In genomic region chr11:27174026-27174425, GRCh38 we compare ENCODE assay signal across 22 cellular contexts.
DNase-seq lines count a peak whose midpoint lies in the region; ATAC-seq, FAIRE-seq and TF ChIP-seq lines count a peak whose summit lies in the region.
"Had no signal": no experiment of that assay in that cellular context is flagged by ENCODE, and none has a peak within 500 bp of the region (broad histone marks: within the 10 kb centered on the region; RNA-seq: fewer than 3 reads in every experiment).

No MANE protein-coding gene starts in this region.

- peak overlapping the region; percentile 31 for H3K4me3 Mint-ChIP-seq in Caco-2 (ENCODE audit: unreplicated experiment)
- H3K4me3 Mint-ChIP-seq: activated naive CD8-positive, alpha-beta T cell treated with anti-CD3 and anti-CD28 coated beads for 36 hours; stimulated activated naive CD8-positive, alpha-beta T cell treated with anti-CD3 and anti-CD28 coated beads, Interleukin-15, amount 100 ng/mL, for 72 hours; T-helper 2 cell treated with Interferon-gamma antibody and Interleukin-4, amounts not matched to agents 5 μg/mL and 100 μg/mL, for 36 hours had no signal

- CTCF ChIA-PET in Caco-2 (lab: Charles Lee): interaction anchor here (0.6 to 1.1 kb wide), 3 partner anchors 10 to 1948 kb away, joined by 3 to 4 read pairs (median 3); no protein-coding TSS in a partner anchor
- CTCF ChIA-PET in HepG2 (lab: Yijun Ruan, JAX; ENCODE audit: low intra/inter-chr PET ratio, low total read pairs): no interaction called here
- CTCF ChIA-PET in OCI-LY7 (lab: Charles Lee; ENCODE audit: unreplicated experiment): no interaction called here

- BruUV-seq in Caco-2 (replicated peaks; lab: Mats Ljungman, UMichigan): no TSS peak
- no TSS peak for BruUV-seq in HepG2 (replicated peaks; lab: Mats Ljungman, UMichigan)
- no TSS peak for BruUV-seq in OCI-LY7 (replicated peaks; lab: Mats Ljungman, UMichigan)

- no peak for TF ChIP-seq RAD21 in HepG2 (CRISPR knock-in tag; IDR thresholded peaks at IDR 0.05)

- H3K79me2 ChIP-seq in HepG2 (ENCODE audit: insufficient read depth, low read length) (no peaks in the 10 kb centered on the region), OCI-LY7 (ENCODE audit: insufficient read depth, low read depth, low read length) (no peaks in the 10 kb centered on the region)

- TF ChIP-seq CTCF in 22Rv1 (IDR thresholded peaks at IDR 0.05): no peak
- TF ChIP-seq CTCF in Caco-2 (IDR thresholded peaks at IDR 0.05; ENCODE audit: insufficient read depth in 1 of 2, low read depth in 1 of 2, low read length in 1 of 2, severe bottlenecking in 1 of 2, unreplicated experiment in 1 of 2): no peak
- no peak for TF ChIP-seq CTCF in HepG2 (CRISPR knock-in tag; IDR thresholded peaks at IDR 0.05)
- TF ChIP-seq CTCF in OCI-LY7 (conservative IDR thresholded peaks at IDR 0.05; ENCODE audit: low read length): no peak

- H3K4me3 ChIP-seq in Caco-2 (ENCODE audit: low read depth, low read length) (no peak overlapping the region), HepG2 (replicated peaks in 1 of 3; ENCODE audit: insufficient read depth in 1 of 3, low read depth in 2 of 3, low read length in 3 of 3) (0 out of 6 replicates have a peak overlapping the region, but pooled peaks of 1 of the 3 experiments have one; percentile 1), OCI-LY7 (ENCODE audit: low read depth, low read length, poor library complexity, severe bottlenecking) (no peak overlapping the region)
- H3K4me3 ChIP-seq: body of pancreas, colonic mucosa, gastrocnemius medialis, GM12878, sigmoid colon, SK-N-MC had no signal

- H3K27me3 Mint-ChIP-seq in Caco-2 (ENCODE audit: insufficient read depth, unreplicated experiment): peaks cover 4% of the 10 kb centered on the region

- H3K4me1 ChIP-seq in Caco-2 (peaks cover 20% of the 10 kb centered on the region), HepG2 (ENCODE audit: insufficient read depth, low read length) (peaks cover 17% of the 10 kb centered on the region), OCI-LY7 (ENCODE audit: insufficient read depth, low read length, poor library complexity, severe bottlenecking) (no peaks in the 10 kb centered on the region)
- H3K4me1 ChIP-seq: colonic mucosa, gastrocnemius medialis, sigmoid colon had no signal

- no peaks in the 10 kb centered on the region for H3K36me3 Mint-ChIP-seq in Caco-2 (ENCODE audit: insufficient read depth, unreplicated experiment)
- H3K36me3 Mint-ChIP-seq: activated naive CD8-positive, alpha-beta T cell treated with anti-CD3 and anti-CD28 coated beads for 36 hours had no signal

- no peak overlapping the region for H2AFZ ChIP-seq in HepG2 (ENCODE audit: low read length)
- no peak overlapping the region for H2AFZ ChIP-seq in OCI-LY7 (ENCODE audit: low read length)

- H3K4me1 Mint-ChIP-seq in Caco-2 (ENCODE audit: low read depth, unreplicated experiment): peaks cover 25% of the 10 kb centered on the region
- H3K4me1 Mint-ChIP-seq: activated naive CD8-positive, alpha-beta T cell treated with anti-CD3 and anti-CD28 coated beads for 36 hours; stimulated activated naive CD8-positive, alpha-beta T cell treated with anti-CD3 and anti-CD28 coated beads, Interleukin-15, amount 100 ng/mL, for 72 hours had no signal

- TF ChIP-seq EP300 in HepG2 (IDR thresholded peaks at IDR 0.05; ENCODE audit: low read depth in 2 of 2, low read length in 2 of 2) (no peak), HepG2 (CRISPR knock-in tag; IDR thresholded peaks at IDR 0.05; ENCODE audit: borderline replicate concordance) (no peak)

- H3K27ac ChIP-seq in 22Rv1 (peak overlapping the region; percentile 52), HepG2 (ENCODE audit: extremely low read length, insufficient read depth, low read length) (no peak overlapping the region), OCI-LY7 (ENCODE audit: low read depth, low read length, poor library complexity, severe bottlenecking) (no peak overlapping the region)
- H3K27ac ChIP-seq: body of pancreas, colonic mucosa, gastrocnemius medialis, sigmoid colon, SK-N-MC had no signal

- H3K27me3 ChIP-seq in Caco-2 (replicated peaks; ENCODE audit: control insufficient read depth, insufficient read depth, low read length): no peaks in the 10 kb centered on the region
- H3K27me3 ChIP-seq in HepG2 (ENCODE audit: control insufficient read depth in 1 of 2, insufficient read depth in 2 of 2, low read length in 2 of 2): peaks cover 0 to 5% of the 10 kb centered on the region in 2 experiments; a peak in 2 of 5 replicates
- H3K27me3 ChIP-seq: body of pancreas, colonic mucosa, gastrocnemius medialis had no signal

- FAIRE-seq in HepG2 (lab: Jason Lieb, UNC): peak; percentile 58
- FAIRE-seq: GM12878, urothelium cell line had no signal

- H3K9ac ChIP-seq in HepG2 (ENCODE audit: insufficient read depth, low read depth, low read length): no peak overlapping the region

- H4K20me1 ChIP-seq in HepG2 (ENCODE audit: insufficient read depth, low read length) (no peaks in the 10 kb centered on the region), OCI-LY7 (ENCODE audit: insufficient read depth, low read length) (no peaks in the 10 kb centered on the region)

- H3K9me3 ChIP-seq in Caco-2 (no peaks in the 10 kb centered on the region; the same call in 1 of the 2 replicates), HepG2 (ENCODE audit: low read length) (no peaks in the 10 kb centered on the region), OCI-LY7 (ENCODE audit: low read length) (no peaks in the 10 kb centered on the region)
- H3K9me3 ChIP-seq: body of pancreas, colonic mucosa, gastrocnemius medialis, sigmoid colon had no signal

- ATAC-seq in HepG2 (peak; percentile 71), GM19467 (IDR thresholded peaks at IDR 0.05; ENCODE audit: unreplicated experiment) (no peak)
- ATAC-seq: body of pancreas; gastrocnemius medialis; GM12878; stimulated activated naive CD8-positive, alpha-beta T cell treated with anti-CD3 and anti-CD28 coated beads, Interleukin-15, amount 100 ng/mL, for 72 hours had no signal

- TF ChIP-seq POLR2A in HepG2 (IDR thresholded peaks at IDR 0.05; ENCODE audit: insufficient read depth in 1 of 2, low read depth in 2 of 2, low read length in 2 of 2): no peak

- no peaks in the 10 kb centered on the region for H3K36me3 ChIP-seq in Caco-2 (ENCODE audit: control insufficient read depth, insufficient read depth, low read length)
- no peaks in the 10 kb centered on the region for H3K36me3 ChIP-seq in HepG2 (replicated peaks in 1 of 2; ENCODE audit: control insufficient read depth in 1 of 2, insufficient read depth in 2 of 2, low read length in 2 of 2)
- H3K36me3 ChIP-seq in OCI-LY7 (ENCODE audit: insufficient read depth, low read length): no peaks in the 10 kb centered on the region
- H3K36me3 ChIP-seq: colonic mucosa, gastrocnemius medialis, sigmoid colon had no signal

- intact Hi-C loops in Caco-2 (cut with micrococcal nuclease; ENCODE audit: unreplicated experiment): loop anchor here (5.0 kb wide), 1 partner anchor 298 kb away; the partner anchor contains the start of gene LGR4
- intact Hi-C loops in HepG2 (cut with micrococcal nuclease; ENCODE audit: unreplicated experiment): no loop called here
- intact Hi-C loops in OCI-LY7 (cut with micrococcal nuclease; ENCODE audit: unreplicated experiment): no loop called here

- H3K9me3 Mint-ChIP-seq in Caco-2 (ENCODE audit: unreplicated experiment): no peaks in the 10 kb centered on the region
- H3K9me3 Mint-ChIP-seq: activated naive CD8-positive, alpha-beta T cell treated with anti-CD3 and anti-CD28 coated beads for 36 hours; stimulated activated naive CD8-positive, alpha-beta T cell treated with anti-CD3 and anti-CD28 coated beads, Interleukin-15, amount 100 ng/mL, for 72 hours; T-helper 2 cell treated with Interferon-gamma antibody and Interleukin-4, amounts not matched to agents 5 μg/mL and 100 μg/mL, for 36 hours had no signal

- 28% methylated on average over 5 of the region's 5 CpGs for WGBS in HepG2 (ENCODE audit: low lambda C conversion rate)

- H3K4me2 ChIP-seq in HepG2 (ENCODE audit: low read depth, low read length) (0 out of 2 replicates have a peak overlapping the region, but pooled peaks have one; percentile 53), OCI-LY7 (ENCODE audit: low read length) (no peak overlapping the region)

- H3K9me2 ChIP-seq in OCI-LY7 (ENCODE audit: insufficient read depth, low read length): no peaks in the 10 kb centered on the region

- no peak overlapping the region for H3K27ac Mint-ChIP-seq in Caco-2 (ENCODE audit: unreplicated experiment)
- H3K27ac Mint-ChIP-seq: activated naive CD8-positive, alpha-beta T cell treated with anti-CD3 and anti-CD28 coated beads for 36 hours; stimulated activated naive CD8-positive, alpha-beta T cell treated with anti-CD3 and anti-CD28 coated beads, Interleukin-15, amount 100 ng/mL, for 72 hours; T-helper 2 cell treated with Interferon-gamma antibody and Interleukin-4, amounts not matched to agents 5 μg/mL and 100 μg/mL, for 36 hours had no signal

- DNase-seq in Caco-2 (peak; percentile 55 to 60), T47D (ENCODE audit: low read depth in 1 of 2, low spot score in 1 of 2) (peak; percentile 52 to 95), HepG2 (ENCODE audit: low spot score) (peak; percentile 8), OCI-LY7 (ENCODE audit: low spot score) (no peak), NCI-H1092 treated with DMSO at 0.1 percent for 48 hours (lab: John Stamatoyannopoulos, UW) (no peak)
- DNase-seq: activated CD4-positive, CD25-positive, alpha-beta regulatory T cell; activated naive CD8-positive, alpha-beta T cell treated with anti-CD3 and anti-CD28 coated beads for 36 hours; AML-193; colonic mucosa; COR-L47; gastrocnemius medialis; GF-D8; sigmoid colon; stimulated activated CD4-positive, alpha-beta T cell treated with anti-CD3 and anti-CD28 coated beads, Interleukin-1b, Interleukin-23, amount 100 ng/mL, for 48 hours; stimulated activated naive CD8-positive, alpha-beta T cell treated with anti-CD3 and anti-CD28 coated beads, Interleukin-15, amount 100 ng/mL, for 72 hours had no signal

- in situ Hi-C loops in T47D (cut with HindIII; ENCODE audit: low pct_unique_long_range_greater_than_20kb, low sequenced_read_pairs): no loop called here
- in situ Hi-C loops in HepG2 (cut with HindIII; ENCODE audit: extremely low pct_ligation_motif_present, low pct_unique_long_range_greater_than_20kb): loop anchor here (25.0 kb wide), 1 partner anchor 887 kb away; no protein-coding TSS in a partner anchor

- POLR2A ChIA-PET in Caco-2 (lab: Charles Lee): no interaction called here
- POLR2A ChIA-PET in HepG2 (lab: Yijun Ruan, JAX): no interaction called here
- POLR2A ChIA-PET in OCI-LY7 (lab: Charles Lee): interaction anchor here (0.8 kb wide), 1 partner anchor 573 kb away, joined by 6 read pairs; no protein-coding TSS in a partner anchor

TF ChIP-seq in HepG2, 621 proteins besides CTCF, POLR2A, EP300 and RAD21 (continues in another document):
- TF ChIP-seq BCL6 (CRISPR knock-in tag; IDR thresholded peaks at IDR 0.05): peak; percentile 42; the same call in 1 of the 2 replicates
- TF ChIP-seq FOXA1 (IDR thresholded peaks at IDR 0.05): no peak
- peak; percentile 32; the same call in 1 of the 2 replicates for TF ChIP-seq FOXA1 (CRISPR knock-in tag; IDR thresholded peaks at IDR 0.05)
- TF ChIP-seq ZEB1 (IDR thresholded peaks at IDR 0.05; ENCODE audit: insufficient replicate concordance, low read depth): peak; percentile 32
- TF ChIP-seq HDAC2 (CRISPR knock-in tag; IDR thresholded peaks at IDR 0.05): peak; percentile 25; the same call in 1 of the 2 replicates
- no peak for TF ChIP-seq ZNF17 (CRISPR knock-in tag; IDR thresholded peaks at IDR 0.05)
- TF ChIP-seq ZSCAN20 (CRISPR knock-in tag; IDR thresholded peaks at IDR 0.05; ENCODE audit: borderline replicate concordance): no peak

Comparison
In these comparisons a context has a peak if more than half of its experiments do, and no peak if none do; other contexts are left out.
1. DNase-seq: peak in Caco-2 (2 of 2), T47D (2 of 2) and HepG2 (single experiment); none in OCI-LY7 (single experiment) and NCI-H1092 treated with DMSO at 0.1 percent for 48 hours (single experiment).